10 cellular contexts compared by ENCODE assay signal in the genomic region with DNA sequence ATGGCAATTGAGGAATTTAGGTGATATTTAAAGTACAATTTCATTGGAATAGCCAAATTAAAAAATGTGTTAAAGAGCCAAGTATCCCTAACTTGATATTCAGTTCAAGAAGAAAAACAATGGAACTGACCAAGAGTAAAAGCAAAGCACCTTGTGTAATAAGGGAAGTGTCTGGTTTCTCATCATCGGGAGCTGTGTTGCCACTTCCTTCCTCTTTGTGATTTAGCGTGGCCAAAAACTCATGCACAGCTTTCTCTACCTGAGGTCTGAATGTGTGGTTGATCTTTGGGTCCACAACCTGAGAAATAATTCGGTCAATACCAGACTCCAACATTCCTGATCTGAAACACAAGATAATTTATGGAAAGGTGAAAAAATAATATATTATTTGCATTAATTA. TPM values are rescaled to one million over a fixed set of nuclear protein-coding genes. Genes with fewer than 3 reads are reported as not detected.
DNase-seq lines count a peak whose midpoint lies in the region; ATAC-seq and TF ChIP-seq lines count a peak whose summit lies in the region.
"Had no signal": no experiment of that assay in that cellular context is flagged by ENCODE, and none has a peak within 500 bp of the region (broad histone marks: within the 10 kb centered on the region; RNA-seq: fewer than 3 reads in every experiment).

No MANE protein-coding gene starts in this region.

- no peaks in the 10 kb centered on the region for H3K9me3 Mint-ChIP-seq in H9

- no peak overlapping the region for H2BK12ac ChIP-seq in H9 (ENCODE audit: insufficient read length, low read depth, low read length)

- H3K27me3 Mint-ChIP-seq in H9 (ENCODE audit: low read depth): peaks cover 10% of the 10 kb centered on the region

- H2BK15ac ChIP-seq in H9 (ENCODE audit: low read depth, low read length): no peak overlapping the region

- peak; percentile 45 for ATAC-seq in GM18861 (IDR thresholded peaks at IDR 0.05; ENCODE audit: unreplicated experiment)
- peak; percentile 76 for ATAC-seq in HG02610 (IDR thresholded peaks at IDR 0.05; ENCODE audit: unreplicated experiment)

- peaks cover 9 to 61% (median 48%) of the 10 kb centered on the region in 3 experiments; a peak in 6 of 7 replicates for H3K36me3 Mint-ChIP-seq in H9 (ENCODE audit: insufficient read depth in 1 of 3, low read depth in 3 of 3)

- H3K56ac ChIP-seq in H9 (ENCODE audit: insufficient read length, low read depth, low read length): no peak overlapping the region

- no peaks in the 10 kb centered on the region for H4K20me1 ChIP-seq in H9 (ENCODE audit: control insufficient read depth, insufficient read depth, insufficient read length)

- H3K27ac Mint-ChIP-seq in H9: no peak overlapping the region

- H3K27me3 ChIP-seq in H9 (ENCODE audit: insufficient read depth, low read length): no peaks in the 10 kb centered on the region

- no peak overlapping the region for H3K4me3 ChIP-seq in lower leg skin (ENCODE audit: low read depth, poor library complexity, severe bottlenecking)

- TF ChIP-seq POLR2A in lower leg skin (IDR thresholded peaks at IDR 0.05): no peak

- no peak overlapping the region for H3K9ac ChIP-seq in H9 (ENCODE audit: extremely low read depth, insufficient read length, low read length)

- H2BK20ac ChIP-seq in H9 (ENCODE audit: low read depth, low read length, poor library complexity, severe bottlenecking): no peak overlapping the region

- intact Hi-C loops in lower leg skin (cut with DNase I; ENCODE audit: low total_unique reads): no loop called here

- no peak overlapping the region for H2AK5ac ChIP-seq in H9 (ENCODE audit: insufficient read length, low read length)

- no peak overlapping the region for H3K18ac ChIP-seq in H9 (ENCODE audit: insufficient read length, low read depth, low read length)

- H2BK5ac ChIP-seq in H9 (ENCODE audit: insufficient read length, low read length): no peak overlapping the region

- no peak overlapping the region for H2AFZ ChIP-seq in H9 (ENCODE audit: low read length)

- H3K23ac ChIP-seq in H9 (ENCODE audit: insufficient read length, low read depth, low read length): no peak overlapping the region

- H3K4me1 ChIP-seq in H9 (ENCODE audit: insufficient read depth, low read length): no peaks in the 10 kb centered on the region

- H3K4me1 Mint-ChIP-seq in H9: peaks cover 7 to 16% of the 10 kb centered on the region in 2 experiments

- no peak overlapping the region for H3K4ac ChIP-seq in H9 (ENCODE audit: low read depth, low read length)

- TF ChIP-seq CTCF in lower leg skin (IDR thresholded peaks at IDR 0.05) (no peak), H9 (conservative IDR thresholded peaks at IDR 0.05) (no peak)

- no peaks in the 10 kb centered on the region for H3K9me3 ChIP-seq in H9 (ENCODE audit: control insufficient read depth, low read depth, low read length)

- no peak overlapping the region for H3K27ac ChIP-seq in H9 (ENCODE audit: insufficient read length, low read depth, low read length)

- H3K4me2 ChIP-seq in H9 (ENCODE audit: insufficient read depth, insufficient read length, low read length): no peak overlapping the region

- in situ Hi-C loops in KBM-7 (cut with MboI; ENCODE audit: low pct_unique_long_range_greater_than_20kb, low sequenced_read_pairs): no loop called here

- no peak overlapping the region for H4K8ac ChIP-seq in H9 (replicated peaks; ENCODE audit: insufficient read length, low read depth, low read length)

- H3K79me1 ChIP-seq in H9 (ENCODE audit: insufficient read depth, low read depth, low read length, poor library complexity, severe bottlenecking): no peaks in the 10 kb centered on the region

- 70 to 83% methylated on average over 3 of the region's 3 CpGs for WGBS in lower leg skin, 2 donors
- WGBS in H9 (ENCODE audit: extremely low coverage, insufficient read length, low lambda C conversion rate): no CpG with 5 or more reads among the region's 3 CpGs

- H3K4me3 Mint-ChIP-seq in H9: no peak overlapping the region

- no peaks in the 10 kb centered on the region for H3K79me2 ChIP-seq in H9 (ENCODE audit: insufficient read depth, low read length)

- no peak overlapping the region for H3T11ph ChIP-seq in H9 (ENCODE audit: low read length)

- no peak overlapping the region for H4K5ac ChIP-seq in H9 (ENCODE audit: insufficient read length, low read depth, low read length)

- no peak overlapping the region for H4K91ac ChIP-seq in H9 (ENCODE audit: insufficient read length, low read depth, low read length)

- H3K23me2 ChIP-seq in H9 (ENCODE audit: insufficient read length, low read depth, low read length, poor library complexity, severe bottlenecking): no peaks in the 10 kb centered on the region

- H2BK120ac ChIP-seq in H9 (ENCODE audit: low read depth, low read length, poor library complexity, severe bottlenecking): no peak overlapping the region

- peak; percentile 49 for DNase-seq in KBM-7
- peak; percentile 60 for DNase-seq in medulla oblongata (ENCODE audit: extremely low spot score)
- no peak for DNase-seq in lower leg skin (ENCODE audit: low spot score in 2 of 2)
- DNase-seq in H9: no peak
- DNase-seq in stimulated activated CD8-positive, alpha-beta memory T cell treated with anti-CD3 and anti-CD28 coated beads, Interleukin-4, amount 100 ng/mL, for 48 hours: no peak
- no peak for DNase-seq in NCI-H345 (lab: John Stamatoyannopoulos, UW)
- DNase-seq: activated effector memory CD4-positive, alpha-beta T cell treated with Interleukin-2 at 50 U/mL for 16 hours; Right ventricle myocardium superior had no signal

- H3K14ac ChIP-seq in H9 (ENCODE audit: insufficient read depth, low read length): no peak overlapping the region

RNA-seq across cellular contexts. Expression of a gene that starts 12.4 kb away (rescaled TPM):
- total RNA-seq in lower leg skin (10 to 100 TPM; 25.3 to 32.7 (median 30.6) TPM), H9 (2021) (32.7 and 37.8 TPM in 2 replicates)

Comparison
In these comparisons a context has a peak if more than half of its experiments do, and no peak if none do; other contexts are left out.
1. DNase-seq: peak in KBM-7 (single experiment) and medulla oblongata (single experiment); none in lower leg skin (0 of 2), H9 (single experiment), stimulated activated CD8-positive, alpha-beta memory T cell treated with anti-CD3 and anti-CD28 coated beads, Interleukin-4, amount 100 ng/mL, for 48 hours (single experiment) and NCI-H345 (single experiment).